ENCODE assay signal across 25 cellular contexts in genomic region chr3:155227141-155227540, GRCh38.
"Had no signal": no experiment of that assay in that cellular context is flagged by ENCODE, and none has a peak within 500 bp of the region (broad histone marks: within the 10 kb centered on the region; RNA-seq: fewer than 3 reads in every experiment).

No MANE protein-coding gene starts in this region.

- H3K9me3 ChIP-seq: left ventricle myocardium inferior, neutrophil, ovary, right atrium auricular region, stomach, thoracic aorta, tibial artery, uterus had no signal

- H2AFZ ChIP-seq: hepatocyte, neural progenitor cell had no signal

- DNase-seq: islet precursor cell; left ventricle myocardium inferior; mesendoderm; naive B cell; natural killer cell; nephron progenitor cell; occipital lobe; ovary; stimulated activated CD4-positive, alpha-beta T cell treated with anti-CD3 and anti-CD28 coated beads, Interleukin-12 subunit alpha, Interleukin-12 subunit beta, amount 100 ng/mL, for 4 hours; stimulated activated CD4-positive, alpha-beta T cell treated with anti-CD3 and anti-CD28 coated beads, Interleukin-15, amount 100 ng/mL, for 24 hours; stimulated activated CD4-positive, alpha-beta T cell treated with anti-CD3 and anti-CD28 coated beads, Interleukin-2, amount 100 ng/mL, for 24 hours; stimulated activated CD4-positive, alpha-beta T cell treated with anti-CD3 and anti-CD28 coated beads, Interleukin-4, amount 100 ng/mL, for 1 hour; stimulated activated naive B cell treated with anti-CD40 and anti-IgM and Interleukin-4, amounts not matched to agents 10 μg/mL and 1 μg/mL and 100 μg/mL, for 72 hours; stimulated activated naive CD8-positive, alpha-beta T cell treated with anti-CD3 and anti-CD28 coated beads, Interleukin-15, Interleukin-2, amounts not matched to agents 100 U/mL and 50 U/mL, for 24 hours; stomach; tibial artery; uterus had no signal

- H3K36me3 ChIP-seq: left ventricle myocardium inferior, neural progenitor cell, neutrophil, ovary, right atrium auricular region, stomach, thoracic aorta, tibial artery, uterus had no signal

- H3K27me3 ChIP-seq: hepatocyte, neural progenitor cell, neutrophil, ovary, right atrium auricular region, stomach, tibial artery, uterus had no signal

- H3K9ac ChIP-seq: neural progenitor cell had no signal

- H3K79me2 ChIP-seq: hepatocyte had no signal

- ATAC-seq: natural killer cell; sciatic nerve; stimulated activated naive B cell treated with anti-CD40 and anti-IgM and Interleukin-4, amounts not matched to agents 10 μg/mL and 1 μg/mL and 100 μg/mL, for 72 hours; stimulated activated naive CD8-positive, alpha-beta T cell treated with anti-CD3 and anti-CD28 coated beads, Interleukin-15, Interleukin-2, amounts not matched to agents 100 U/mL and 50 U/mL, for 24 hours had no signal

- H3K4me1 ChIP-seq: neural progenitor cell, right atrium auricular region, uterus had no signal

- H3K27ac ChIP-seq: hepatocyte, left ventricle myocardium inferior, neural progenitor cell, neutrophil, ovary, right atrium auricular region, stomach, thoracic aorta, tibial artery, uterus had no signal

- H3K4me2 ChIP-seq: hepatocyte, neural progenitor cell had no signal

- H3K4me3 ChIP-seq: hepatocyte, left ventricle myocardium inferior, lung, neural progenitor cell, ovary, right atrium auricular region, skin epidermis, stomach, thoracic aorta, tibial artery, uterus had no signal
